ENCODE assay signal across 1 cellular context in the genomic region with DNA sequence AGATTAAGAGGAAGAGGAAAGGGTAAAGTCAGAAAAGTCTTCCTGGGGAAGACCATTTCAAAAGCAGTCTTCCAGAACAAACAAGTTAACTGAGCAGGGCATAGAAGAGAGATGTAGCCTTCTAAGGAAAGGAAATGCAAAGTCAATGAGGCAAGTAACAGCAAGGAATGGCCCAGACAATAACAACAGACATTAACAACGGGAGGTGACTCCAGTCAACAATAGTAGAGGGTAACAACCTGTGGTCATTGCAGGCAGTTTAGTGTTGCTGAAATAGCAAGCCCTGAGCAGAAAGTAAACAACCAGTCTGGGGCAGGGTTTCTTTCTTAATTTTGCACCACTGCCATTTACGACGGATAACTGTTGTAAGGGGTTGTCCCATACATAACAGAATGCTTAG.
TF ChIP-seq lines count a peak whose summit lies in the region.

No MANE protein-coding gene starts in this region.

TF ChIP-seq in H1, 55 proteins besides CTCF, POLR2A, EP300 and RAD21:
- TF ChIP-seq BRCA1 (IDR thresholded peaks at IDR 0.05; ENCODE audit: low read depth, low read length) (no peak), HDAC6 (IDR thresholded peaks at IDR 0.05; ENCODE audit: low read depth, low read length) (no peak), NANOG (IDR thresholded peaks at IDR 0.05; ENCODE audit: insufficient read depth, low read depth, low read length, poor library complexity, severe bottlenecking) (peak; percentile 78), SUZ12 (IDR thresholded peaks at IDR 0.05; ENCODE audit: low read length) (no peak), SRF (IDR thresholded peaks at IDR 0.05; ENCODE audit: low read depth, low read length) (peak; percentile 49; the same call in 1 of the 2 replicates), EZH2 (IDR thresholded peaks at IDR 0.05; ENCODE audit: low read depth, low read length, severe bottlenecking) (no peak), POLR2AphosphoS5 (IDR thresholded peaks at IDR 0.05; ENCODE audit: low read depth, low read length) (peak; percentile 71; the same call in 1 of the 2 replicates), ATF3 (IDR thresholded peaks at IDR 0.05; ENCODE audit: insufficient read depth, low read depth, low read length) (no peak), TAF1 (IDR thresholded peaks at IDR 0.05; ENCODE audit: low read depth, low read length) (peak; percentile 72; the same call in 1 of the 2 replicates), SIX5 (IDR thresholded peaks at IDR 0.05; ENCODE audit: low read depth, low read length) (no peak), SP1 (IDR thresholded peaks at IDR 0.05; ENCODE audit: low read depth, low read length) (peak; percentile 81), SIN3A (conservative IDR thresholded peaks at IDR 0.05 in 1 of 2, IDR thresholded peaks at IDR 0.05 in 1 of 2; ENCODE audit: low read depth in 1 of 2, low read length in 2 of 2) (0 out of 4 replicates have a peak, but pooled peaks have one; percentile 34 to 57), TBP (IDR thresholded peaks at IDR 0.05; ENCODE audit: low read depth, low read length) (0 out of 2 replicates have a peak, but pooled peaks have one; percentile 60), NRF1 (IDR thresholded peaks at IDR 0.05; ENCODE audit: low read depth, low read length) (no peak), RNF2 (IDR thresholded peaks at IDR 0.05; ENCODE audit: borderline replicate concordance, low read depth, low read length, missing control alignments, poor library complexity, severe bottlenecking) (no peak)
- TF ChIP-seq, protein P1, sequence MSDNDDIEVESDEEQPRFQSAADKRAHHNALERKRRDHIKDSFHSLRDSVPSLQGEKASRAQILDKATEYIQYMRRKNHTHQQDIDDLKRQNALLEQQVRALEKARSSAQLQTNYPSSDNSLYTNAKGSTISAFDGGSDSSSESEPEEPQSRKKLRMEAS (IDR thresholded peaks at IDR 0.05): 0 out of 2 replicates have a peak, but pooled peaks have one; percentile 13
- TF ChIP-seq, protein P2, sequence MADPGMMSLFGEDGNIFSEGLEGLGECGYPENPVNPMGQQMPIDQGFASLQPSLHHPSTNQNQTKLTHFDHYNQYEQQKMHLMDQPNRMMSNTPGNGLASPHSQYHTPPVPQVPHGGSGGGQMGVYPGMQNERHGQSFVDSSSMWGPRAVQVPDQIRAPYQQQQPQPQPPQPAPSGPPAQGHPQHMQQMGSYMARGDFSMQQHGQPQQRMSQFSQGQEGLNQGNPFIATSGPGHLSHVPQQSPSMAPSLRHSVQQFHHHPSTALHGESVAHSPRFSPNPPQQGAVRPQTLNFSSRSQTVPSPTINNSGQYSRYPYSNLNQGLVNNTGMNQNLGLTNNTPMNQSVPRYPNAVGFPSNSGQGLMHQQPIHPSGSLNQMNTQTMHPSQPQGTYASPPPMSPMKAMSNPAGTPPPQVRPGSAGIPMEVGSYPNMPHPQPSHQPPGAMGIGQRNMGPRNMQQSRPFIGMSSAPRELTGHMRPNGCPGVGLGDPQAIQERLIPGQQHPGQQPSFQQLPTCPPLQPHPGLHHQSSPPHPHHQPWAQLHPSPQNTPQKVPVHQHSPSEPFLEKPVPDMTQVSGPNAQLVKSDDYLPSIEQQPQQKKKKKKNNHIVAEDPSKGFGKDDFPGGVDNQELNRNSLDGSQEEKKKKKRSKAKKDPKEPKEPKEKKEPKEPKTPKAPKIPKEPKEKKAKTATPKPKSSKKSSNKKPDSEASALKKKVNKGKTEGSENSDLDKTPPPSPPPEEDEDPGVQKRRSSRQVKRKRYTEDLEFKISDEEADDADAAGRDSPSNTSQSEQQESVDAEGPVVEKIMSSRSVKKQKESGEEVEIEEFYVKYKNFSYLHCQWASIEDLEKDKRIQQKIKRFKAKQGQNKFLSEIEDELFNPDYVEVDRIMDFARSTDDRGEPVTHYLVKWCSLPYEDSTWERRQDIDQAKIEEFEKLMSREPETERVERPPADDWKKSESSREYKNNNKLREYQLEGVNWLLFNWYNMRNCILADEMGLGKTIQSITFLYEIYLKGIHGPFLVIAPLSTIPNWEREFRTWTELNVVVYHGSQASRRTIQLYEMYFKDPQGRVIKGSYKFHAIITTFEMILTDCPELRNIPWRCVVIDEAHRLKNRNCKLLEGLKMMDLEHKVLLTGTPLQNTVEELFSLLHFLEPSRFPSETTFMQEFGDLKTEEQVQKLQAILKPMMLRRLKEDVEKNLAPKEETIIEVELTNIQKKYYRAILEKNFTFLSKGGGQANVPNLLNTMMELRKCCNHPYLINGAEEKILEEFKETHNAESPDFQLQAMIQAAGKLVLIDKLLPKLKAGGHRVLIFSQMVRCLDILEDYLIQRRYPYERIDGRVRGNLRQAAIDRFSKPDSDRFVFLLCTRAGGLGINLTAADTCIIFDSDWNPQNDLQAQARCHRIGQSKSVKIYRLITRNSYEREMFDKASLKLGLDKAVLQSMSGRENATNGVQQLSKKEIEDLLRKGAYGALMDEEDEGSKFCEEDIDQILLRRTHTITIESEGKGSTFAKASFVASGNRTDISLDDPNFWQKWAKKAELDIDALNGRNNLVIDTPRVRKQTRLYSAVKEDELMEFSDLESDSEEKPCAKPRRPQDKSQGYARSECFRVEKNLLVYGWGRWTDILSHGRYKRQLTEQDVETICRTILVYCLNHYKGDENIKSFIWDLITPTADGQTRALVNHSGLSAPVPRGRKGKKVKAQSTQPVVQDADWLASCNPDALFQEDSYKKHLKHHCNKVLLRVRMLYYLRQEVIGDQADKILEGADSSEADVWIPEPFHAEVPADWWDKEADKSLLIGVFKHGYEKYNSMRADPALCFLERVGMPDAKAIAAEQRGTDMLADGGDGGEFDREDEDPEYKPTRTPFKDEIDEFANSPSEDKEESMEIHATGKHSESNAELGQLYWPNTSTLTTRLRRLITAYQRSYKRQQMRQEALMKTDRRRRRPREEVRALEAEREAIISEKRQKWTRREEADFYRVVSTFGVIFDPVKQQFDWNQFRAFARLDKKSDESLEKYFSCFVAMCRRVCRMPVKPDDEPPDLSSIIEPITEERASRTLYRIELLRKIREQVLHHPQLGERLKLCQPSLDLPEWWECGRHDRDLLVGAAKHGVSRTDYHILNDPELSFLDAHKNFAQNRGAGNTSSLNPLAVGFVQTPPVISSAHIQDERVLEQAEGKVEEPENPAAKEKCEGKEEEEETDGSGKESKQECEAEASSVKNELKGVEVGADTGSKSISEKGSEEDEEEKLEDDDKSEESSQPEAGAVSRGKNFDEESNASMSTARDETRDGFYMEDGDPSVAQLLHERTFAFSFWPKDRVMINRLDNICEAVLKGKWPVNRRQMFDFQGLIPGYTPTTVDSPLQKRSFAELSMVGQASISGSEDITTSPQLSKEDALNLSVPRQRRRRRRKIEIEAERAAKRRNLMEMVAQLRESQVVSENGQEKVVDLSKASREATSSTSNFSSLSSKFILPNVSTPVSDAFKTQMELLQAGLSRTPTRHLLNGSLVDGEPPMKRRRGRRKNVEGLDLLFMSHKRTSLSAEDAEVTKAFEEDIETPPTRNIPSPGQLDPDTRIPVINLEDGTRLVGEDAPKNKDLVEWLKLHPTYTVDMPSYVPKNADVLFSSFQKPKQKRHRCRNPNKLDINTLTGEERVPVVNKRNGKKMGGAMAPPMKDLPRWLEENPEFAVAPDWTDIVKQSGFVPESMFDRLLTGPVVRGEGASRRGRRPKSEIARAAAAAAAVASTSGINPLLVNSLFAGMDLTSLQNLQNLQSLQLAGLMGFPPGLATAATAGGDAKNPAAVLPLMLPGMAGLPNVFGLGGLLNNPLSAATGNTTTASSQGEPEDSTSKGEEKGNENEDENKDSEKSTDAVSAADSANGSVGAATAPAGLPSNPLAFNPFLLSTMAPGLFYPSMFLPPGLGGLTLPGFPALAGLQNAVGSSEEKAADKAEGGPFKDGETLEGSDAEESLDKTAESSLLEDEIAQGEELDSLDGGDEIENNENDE (IDR thresholded peaks at IDR 0.05; ENCODE audit: insufficient replicate concordance, low read length): peak; percentile 50
